Comparison of ENCODE assay signal across 1 cellular context in the genomic region with DNA sequence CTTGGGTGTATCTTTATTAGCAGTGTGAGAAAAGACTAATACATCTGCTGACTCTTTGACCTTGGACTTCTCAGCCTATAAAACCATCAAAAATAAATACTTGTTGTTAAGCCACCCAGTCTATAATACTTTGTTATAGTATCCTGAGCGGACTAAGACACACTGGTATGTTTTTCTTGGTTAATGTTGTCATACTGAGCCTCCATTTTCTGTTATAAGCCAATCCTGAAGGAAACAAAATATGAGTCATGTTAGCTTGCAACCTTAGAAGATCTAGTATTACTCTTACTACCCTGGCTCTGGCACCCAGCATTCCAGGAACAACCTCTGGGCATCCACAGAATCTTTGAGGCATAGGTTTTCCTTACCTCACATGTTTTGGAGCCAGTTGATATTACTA.
TF ChIP-seq lines count a peak whose summit lies in the region.

No MANE protein-coding gene starts in this region.

TF ChIP-seq in GM23338, 12 proteins besides CTCF, POLR2A, EP300 and RAD21 (continued from another document):
- TF ChIP-seq, protein P1, sequence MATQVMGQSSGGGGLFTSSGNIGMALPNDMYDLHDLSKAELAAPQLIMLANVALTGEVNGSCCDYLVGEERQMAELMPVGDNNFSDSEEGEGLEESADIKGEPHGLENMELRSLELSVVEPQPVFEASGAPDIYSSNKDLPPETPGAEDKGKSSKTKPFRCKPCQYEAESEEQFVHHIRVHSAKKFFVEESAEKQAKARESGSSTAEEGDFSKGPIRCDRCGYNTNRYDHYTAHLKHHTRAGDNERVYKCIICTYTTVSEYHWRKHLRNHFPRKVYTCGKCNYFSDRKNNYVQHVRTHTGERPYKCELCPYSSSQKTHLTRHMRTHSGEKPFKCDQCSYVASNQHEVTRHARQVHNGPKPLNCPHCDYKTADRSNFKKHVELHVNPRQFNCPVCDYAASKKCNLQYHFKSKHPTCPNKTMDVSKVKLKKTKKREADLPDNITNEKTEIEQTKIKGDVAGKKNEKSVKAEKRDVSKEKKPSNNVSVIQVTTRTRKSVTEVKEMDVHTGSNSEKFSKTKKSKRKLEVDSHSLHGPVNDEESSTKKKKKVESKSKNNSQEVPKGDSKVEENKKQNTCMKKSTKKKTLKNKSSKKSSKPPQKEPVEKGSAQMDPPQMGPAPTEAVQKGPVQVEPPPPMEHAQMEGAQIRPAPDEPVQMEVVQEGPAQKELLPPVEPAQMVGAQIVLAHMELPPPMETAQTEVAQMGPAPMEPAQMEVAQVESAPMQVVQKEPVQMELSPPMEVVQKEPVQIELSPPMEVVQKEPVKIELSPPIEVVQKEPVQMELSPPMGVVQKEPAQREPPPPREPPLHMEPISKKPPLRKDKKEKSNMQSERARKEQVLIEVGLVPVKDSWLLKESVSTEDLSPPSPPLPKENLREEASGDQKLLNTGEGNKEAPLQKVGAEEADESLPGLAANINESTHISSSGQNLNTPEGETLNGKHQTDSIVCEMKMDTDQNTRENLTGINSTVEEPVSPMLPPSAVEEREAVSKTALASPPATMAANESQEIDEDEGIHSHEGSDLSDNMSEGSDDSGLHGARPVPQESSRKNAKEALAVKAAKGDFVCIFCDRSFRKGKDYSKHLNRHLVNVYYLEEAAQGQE (IDR thresholded peaks at IDR 0.05; ENCODE audit: unreplicated experiment): no peak
- no peak for TF ChIP-seq EZH2 (IDR thresholded peaks at IDR 0.05; ENCODE audit: low read depth, unreplicated experiment)
- no peak for TF ChIP-seq ZNF114 (CRISPR knock-in tag; IDR thresholded peaks at IDR 0.05)
- no peak for TF ChIP-seq ZNF331 (CRISPR knock-in tag; IDR thresholded peaks at IDR 0.05; ENCODE audit: low read depth)
